ENCODE assay signal across 20 cellular contexts in the genomic region with DNA sequence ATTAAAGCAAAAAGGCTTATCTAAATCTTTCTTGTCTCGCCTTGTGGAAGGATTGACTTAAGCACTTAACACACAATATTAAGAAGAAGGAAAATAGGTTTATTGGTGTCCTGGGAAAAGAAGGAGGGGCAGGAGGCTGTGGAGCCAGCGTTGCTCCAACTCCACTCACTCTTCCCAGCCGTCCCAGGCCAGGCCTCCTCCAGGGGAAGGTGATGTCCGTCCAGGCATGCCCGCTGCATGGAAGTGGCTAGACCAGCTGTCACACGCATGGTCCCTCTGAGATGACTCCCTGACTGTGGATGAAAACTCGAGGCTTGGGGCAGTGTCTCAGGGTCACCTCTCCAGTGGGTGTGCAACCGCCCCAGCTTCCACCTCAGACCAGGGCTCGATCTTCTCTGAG.
DNase-seq lines count a peak whose midpoint lies in the region; ATAC-seq and TF ChIP-seq lines count a peak whose summit lies in the region.
"Had no signal": no experiment of that assay in that cellular context is flagged by ENCODE, and none has a peak within 500 bp of the region (broad histone marks: within the 10 kb centered on the region; RNA-seq: fewer than 3 reads in every experiment).

No MANE protein-coding gene starts in this region.

- peaks cover 10% of the 10 kb centered on the region; the same call in 1 of the 2 replicates for H3K36me3 Mint-ChIP-seq in WTC11
- H3K36me3 Mint-ChIP-seq: CD14-positive monocyte; CD8-positive, alpha-beta memory T cell had no signal

- TF ChIP-seq CTCF in WTC11 (IDR thresholded peaks at IDR 0.05), result no peak

- H3K4me3 ChIP-seq in mesendoderm (ENCODE audit: low read length) (no peak overlapping the region), trophoblast cell (ENCODE audit: low read depth, low read length) (peak overlapping the region; percentile 61)
- H3K4me3 ChIP-seq: A549; BLaER1 treated with 17β-estradiol and CSF1 and Interleukin-3, amounts not matched to agents 10 nM and 100 nM had no signal

- H3K4ac ChIP-seq in mesendoderm (ENCODE audit: low read depth, low read length) (no peak overlapping the region), trophoblast cell (ENCODE audit: low read depth, low read length) (no peak overlapping the region)

- H3K4me3 Mint-ChIP-seq in WTC11, result no peak overlapping the region
- H3K4me3 Mint-ChIP-seq: CD14-positive monocyte; CD4-positive, alpha-beta T cell; CD8-positive, alpha-beta memory T cell had no signal

- POLR2A ChIA-PET in WTC11 (lab: Charles Lee), result no interaction called here

- H2BK15ac ChIP-seq in mesendoderm (replicated peaks; ENCODE audit: low read depth), result no peak overlapping the region

- peak; percentile 44; the same call in 1 of the 2 replicates for ATAC-seq in WTC11
- ATAC-seq: A549 had no signal

- H3K27ac Mint-ChIP-seq in WTC11, result peak overlapping the region; percentile 82
- H3K27ac Mint-ChIP-seq: CD14-positive monocyte; CD4-positive, alpha-beta T cell; CD8-positive, alpha-beta memory T cell had no signal

- no peak overlapping the region for H4K5ac ChIP-seq in mesendoderm (ENCODE audit: low read length)

- no peak overlapping the region for H4K8ac ChIP-seq in mesendoderm (ENCODE audit: low read depth, low read length)
- H4K8ac ChIP-seq in trophoblast cell (ENCODE audit: low read depth, low read length), result no peak overlapping the region

- H3K4me1 Mint-ChIP-seq in WTC11, result peaks cover 13% of the 10 kb centered on the region
- H3K4me1 Mint-ChIP-seq: CD8-positive, alpha-beta memory T cell had no signal

- CTCF ChIA-PET in WTC11 (lab: Charles Lee), result interaction anchor here (1.4 kb wide), 1 partner anchor 120 kb away, joined by 4 read pairs; no protein-coding TSS in a partner anchor

- H3K79me2 ChIP-seq in mesendoderm (ENCODE audit: control insufficient read depth, insufficient read depth, low read length) (no peaks in the 10 kb centered on the region), trophoblast cell (ENCODE audit: control insufficient read depth, insufficient read depth, low read length, poor library complexity) (no peaks in the 10 kb centered on the region)

- H3K27me3 ChIP-seq in mesendoderm (ENCODE audit: insufficient read depth, low read length, poor library complexity), result no peaks in the 10 kb centered on the region
- no peaks in the 10 kb centered on the region for H3K27me3 ChIP-seq in trophoblast cell (ENCODE audit: insufficient read depth, low read length)
- H3K27me3 ChIP-seq: BE2C; BLaER1 treated with 17β-estradiol and CSF1 and Interleukin-3, amounts not matched to agents 10 nM and 100 nM had no signal

- no peak overlapping the region for H3K23ac ChIP-seq in mesendoderm (ENCODE audit: low read length)
- H3K23ac ChIP-seq in trophoblast cell (ENCODE audit: low read length), result no peak overlapping the region

- no peak overlapping the region for H4K12ac ChIP-seq in trophoblast cell (ENCODE audit: low read depth, low read length)

- no peak overlapping the region for H2BK12ac ChIP-seq in trophoblast cell (ENCODE audit: low read length)

- peak; percentile 3 for DNase-seq in NCI-H82 (lab: John Stamatoyannopoulos, UW)
- DNase-seq in NCI-H82 treated with DMSO at 0.1 percent for 48 hours (lab: John Stamatoyannopoulos, UW; ENCODE audit: unreplicated experiment), result no peak
- DNase-seq in WTC11 (ENCODE audit: low spot score), result no peak
- DNase-seq in mesendoderm, result peak; percentile 48
- DNase-seq in trophoblast cell, result no peak
- no peak for DNase-seq in UCSD-AML1 (lab: John Stamatoyannopoulos, UW; ENCODE audit: unreplicated experiment)
- no peak for DNase-seq in glomerular visceral epithelial cell (ENCODE audit: extremely low spot score)
- DNase-seq in cerebellar nuclear complex (lab: John Stamatoyannopoulos, UW), result no peak
- DNase-seq: 8988T; ACHN; AML-193; BE2C; CD4-positive, alpha-beta T cell; CD8-positive, alpha-beta memory T cell; DND-41; H7; HCEC 1CT had no signal

- H2AK5ac ChIP-seq in mesendoderm (ENCODE audit: low read length) (no peak overlapping the region), trophoblast cell (ENCODE audit: low read length) (no peak overlapping the region)

- H3K9me3 Mint-ChIP-seq in WTC11, result peaks cover 19% of the 10 kb centered on the region
- H3K9me3 Mint-ChIP-seq: CD4-positive, alpha-beta T cell had no signal

- H3K4me1 ChIP-seq in mesendoderm (ENCODE audit: control insufficient read depth, low read depth, low read length) (no peaks in the 10 kb centered on the region), trophoblast cell (ENCODE audit: control insufficient read depth in 1 of 2, insufficient read depth in 2 of 2, low read length in 2 of 2) (peaks cover 0 to 1% of the 10 kb centered on the region in 2 experiments)
- H3K4me1 ChIP-seq: A549 had no signal

- H2AFZ ChIP-seq in trophoblast cell (ENCODE audit: insufficient read depth, low read length, poor library complexity), result no peak overlapping the region

- H4K91ac ChIP-seq in trophoblast cell (ENCODE audit: low read depth, low read length), result no peak overlapping the region

- H3K27me3 Mint-ChIP-seq in WTC11 (ENCODE audit: low read depth), result no peaks in the 10 kb centered on the region
- H3K27me3 Mint-ChIP-seq: CD4-positive, alpha-beta T cell had no signal

- H3K79me1 ChIP-seq in mesendoderm (ENCODE audit: low read length) (no peaks in the 10 kb centered on the region), trophoblast cell (ENCODE audit: low read length) (no peaks in the 10 kb centered on the region)

- H2BK5ac ChIP-seq in mesendoderm (ENCODE audit: low read length) (no peak overlapping the region), trophoblast cell (ENCODE audit: low read depth, low read length, poor library complexity) (no peak overlapping the region)

- H3K18ac ChIP-seq in mesendoderm (ENCODE audit: low read length), result no peak overlapping the region
- H3K18ac ChIP-seq in trophoblast cell (ENCODE audit: low read length), result no peak overlapping the region

- peaks cover 12% of the 10 kb centered on the region for H3K9me3 ChIP-seq in trophoblast cell (ENCODE audit: insufficient read depth, low read depth, low read length)
- H3K9me3 ChIP-seq: A549, BE2C had no signal

- H3K14ac ChIP-seq in trophoblast cell (ENCODE audit: low read length), result no peak overlapping the region

- no peak overlapping the region for H2BK120ac ChIP-seq in mesendoderm (ENCODE audit: low read depth, low read length)
- H2BK120ac ChIP-seq in trophoblast cell (ENCODE audit: insufficient read depth, low read length, poor library complexity), result no peak overlapping the region

- H3K36me3 ChIP-seq in mesendoderm (ENCODE audit: control insufficient read depth, insufficient read depth, low read length), result no peaks in the 10 kb centered on the region
- H3K36me3 ChIP-seq in trophoblast cell (ENCODE audit: control insufficient read depth in 1 of 2, insufficient read depth in 2 of 2, low read length in 2 of 2), result no peaks in the 10 kb centered on the region
- H3K36me3 ChIP-seq: BE2C; BLaER1 treated with 17β-estradiol and CSF1 and Interleukin-3, amounts not matched to agents 10 nM and 100 nM had no signal

- H3K9ac ChIP-seq in mesendoderm (ENCODE audit: low read length) (no peak overlapping the region), trophoblast cell (ENCODE audit: low read length) (no peak overlapping the region)
- H3K9ac ChIP-seq: BLaER1 treated with 17β-estradiol and CSF1 and Interleukin-3, amounts not matched to agents 10 nM and 100 nM had no signal

- no peak overlapping the region for H3K27ac ChIP-seq in mesendoderm (ENCODE audit: low read depth, low read length)
- H3K27ac ChIP-seq in trophoblast cell (ENCODE audit: low read depth, low read length), result no peak overlapping the region
- H3K27ac ChIP-seq: A549 had no signal

- H3K4me2 ChIP-seq in mesendoderm (ENCODE audit: low read length) (no peak overlapping the region), trophoblast cell (ENCODE audit: low read length) (no peak overlapping the region)
- H3K4me2 ChIP-seq: A549; BLaER1 treated with 17β-estradiol and CSF1 and Interleukin-3, amounts not matched to agents 10 nM and 100 nM had no signal

- no peak overlapping the region for H3K56ac ChIP-seq in mesendoderm (ENCODE audit: low read length)

- no CpG with 5 or more reads among the region's 9 CpGs for WGBS in mesendoderm (ENCODE audit: extremely low coverage, insufficient coverage, low lambda C conversion rate)
- WGBS in trophoblast cell (ENCODE audit: extremely low coverage, insufficient coverage, insufficient read length), result no CpG with 5 or more reads among the region's 9 CpGs

TF ChIP-seq in WTC11, 78 proteins besides CTCF, POLR2A, EP300 and RAD21:
- no peak for TF ChIP-seq FOXP1 (CRISPR knock-in tag; IDR thresholded peaks at IDR 0.05; ENCODE audit: borderline replicate concordance)

Comparison
In these comparisons a context has a peak if more than half of its experiments do, and no peak if none do; other contexts are left out.
1. DNase-seq: peak in NCI-H82 (single experiment) and mesendoderm (single experiment); none in NCI-H82 treated with DMSO at 0.1 percent for 48 hours (single experiment), WTC11 (single experiment), trophoblast cell (0 of 2), UCSD-AML1 (single experiment), glomerular visceral epithelial cell (single experiment) and cerebellar nuclear complex (0 of 2).